In the genomic region with DNA sequence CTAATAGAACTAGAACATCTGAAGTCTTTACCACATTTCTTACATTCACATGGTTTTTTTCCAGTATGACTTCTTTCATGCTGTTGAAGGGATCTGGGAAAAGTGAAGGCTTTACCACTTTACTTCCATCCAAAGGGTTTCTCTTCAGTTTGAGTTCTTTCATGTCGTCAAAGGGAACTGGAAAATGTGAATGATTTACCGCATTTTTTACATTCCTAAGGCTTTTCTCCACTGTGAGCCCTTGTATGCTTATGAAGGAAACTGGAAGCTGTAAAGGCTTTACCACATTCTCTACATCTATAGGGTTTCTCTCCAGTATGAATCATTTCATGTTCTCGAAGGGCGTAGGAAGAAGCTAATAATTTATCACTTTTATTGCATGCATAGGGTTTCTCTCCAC, we compare ENCODE assay signal across 14 cellular contexts. TPM values are rescaled to one million over a fixed set of nuclear protein-coding genes. Genes with fewer than 3 reads are reported as not detected.
DNase-seq lines count a peak whose midpoint lies in the region; ATAC-seq, FAIRE-seq and TF ChIP-seq lines count a peak whose summit lies in the region.
"Had no signal": no experiment of that assay in that cellular context is flagged by ENCODE, and none has a peak within 500 bp of the region (broad histone marks: within the 10 kb centered on the region; RNA-seq: fewer than 3 reads in every experiment).

No MANE protein-coding gene starts in this region.

- POLR2A ChIA-PET in A549 (lab: Yijun Ruan, JAX) = no interaction called here

- 12% methylated on average over 4 of the region's 4 CpGs for WGBS in A549 (ENCODE audit: missing lambda C conversion rate)

- peak overlapping the region; percentile 60; the same call in 1 of the 2 replicates for H3K27ac Mint-ChIP-seq in HFFc6
- H3K27ac Mint-ChIP-seq in immature natural killer cell = no peak overlapping the region
- H3K27ac Mint-ChIP-seq: activated T-helper 2 cell treated with anti-CD3 and anti-CD28 coated beads, Interferon-gamma antibody, Interleukin-2, Interleukin-4, amounts not matched to agents 10 μg/mL and 5 μg/mL and 100 μg/mL, durations not matched to agents 14 hours and 24 hours and 36 hours had no signal

- H3K36me3 ChIP-seq in kidney (ENCODE audit: control insufficient read depth in 1 of 2, insufficient read depth in 2 of 2, low read length in 2 of 2) = peaks cover 9 to 30% of the 10 kb centered on the region in 2 donors

- H3K27ac ChIP-seq in A549 (peak overlapping the region; percentile 3 to 52; a peak in 2 of 6 replicates), kidney (ENCODE audit: low read depth in 2 of 2, low read length in 2 of 2) (no peak overlapping the region)
- H3K27ac ChIP-seq: transverse colon had no signal

- H3K4me1 Mint-ChIP-seq in HFFc6 (ENCODE audit: low read depth) (peaks cover 16% of the 10 kb centered on the region), immature natural killer cell (no peaks in the 10 kb centered on the region)
- H3K4me1 Mint-ChIP-seq: central memory CD8-positive, alpha-beta T cell had no signal

- TF ChIP-seq CTCF in A549 (IDR thresholded peaks at IDR 0.05) (no peak), HFFc6 (IDR thresholded peaks at IDR 0.05) (no peak), cardiac fibroblast (IDR thresholded peaks at IDR 0.05; ENCODE audit: low read depth, low read length) (no peak), kidney (IDR thresholded peaks at IDR 0.05; ENCODE audit: borderline replicate concordance, extremely low read depth, insufficient read depth) (no peak)

- H3K9me3 Mint-ChIP-seq in HFFc6 (no peaks in the 10 kb centered on the region), immature natural killer cell (no peaks in the 10 kb centered on the region)
- H3K9me3 Mint-ChIP-seq: activated T-helper 2 cell treated with anti-CD3 and anti-CD28 coated beads, Interferon-gamma antibody, Interleukin-2, Interleukin-4, amounts not matched to agents 10 μg/mL and 5 μg/mL and 100 μg/mL, durations not matched to agents 14 hours and 24 hours and 36 hours; central memory CD8-positive, alpha-beta T cell had no signal

- DNase-seq in A549 (ENCODE audit: low read depth in 1 of 2, low spot score in 1 of 2) (peak; percentile 14 to 62), HFFc6 (peak; percentile 48), cardiac fibroblast (ENCODE audit: low read depth in 2 of 2) (peak; percentile 57 to 61), kidney (no peak), DMS53 (lab: John Stamatoyannopoulos, UW) (no peak), NCI-H187 treated with DMSO at 0.1 percent for 48 hours (lab: John Stamatoyannopoulos, UW) (no peak), immature natural killer cell (no peak), NCI-H1694 treated with DMSO at 0.1 percent for 48 hours (lab: John Stamatoyannopoulos, UW) (no peak)
- DNase-seq: activated CD4-positive, alpha-beta T cell treated with anti-CD3 and anti-CD28 coated beads for 48 hours; DND-41; NCI-H187; transverse colon had no signal

- CTCF ChIA-PET in A549 (lab: Yijun Ruan, JAX) = no interaction called here

- H3K4me3 Mint-ChIP-seq in HFFc6 (0 out of 2 replicates have a peak overlapping the region, but pooled peaks have one; percentile 15), immature natural killer cell (no peak overlapping the region)
- H3K4me3 Mint-ChIP-seq: central memory CD8-positive, alpha-beta T cell had no signal

- TF ChIP-seq POLR2A in A549 (IDR thresholded peaks at IDR 0.05; ENCODE audit: low read length) = no peak

- H3K9me3 ChIP-seq in A549 (no peaks in the 10 kb centered on the region), kidney (ENCODE audit: control insufficient read depth in 1 of 2, low read length in 2 of 2) (no peaks in the 10 kb centered on the region)
- H3K9me3 ChIP-seq: transverse colon had no signal

- H3K4me1 ChIP-seq in A549 (peaks cover 20% of the 10 kb centered on the region), kidney (ENCODE audit: control insufficient read depth in 1 of 2, insufficient read depth in 1 of 2, low read depth in 1 of 2, low read length in 2 of 2) (peaks cover 0 to 5% of the 10 kb centered on the region in 2 donors)
- H3K4me1 ChIP-seq: transverse colon had no signal

- H3K4me2 ChIP-seq in A549 = peak overlapping the region; percentile 58

- H3K9ac ChIP-seq in kidney (ENCODE audit: low read length in 2 of 2) = no peak overlapping the region

- TF ChIP-seq RAD21 in A549 (conservative IDR thresholded peaks at IDR 0.05 in 1 of 2, IDR thresholded peaks at IDR 0.05 in 1 of 2) = no peak

- H3K27me3 Mint-ChIP-seq in HFFc6 (ENCODE audit: insufficient read depth) (no peaks in the 10 kb centered on the region; the same call in 1 of the 2 replicates), immature natural killer cell (ENCODE audit: low read depth in 3 of 3) (no peaks in the 10 kb centered on the region)
- H3K27me3 Mint-ChIP-seq: central memory CD8-positive, alpha-beta T cell had no signal

- peak; percentile 28 for FAIRE-seq in A549 (lab: Jason Lieb, UNC)
- peak; percentile 70 for FAIRE-seq in kidney (lab: Jason Lieb, UNC)

- H3K36me3 Mint-ChIP-seq in HFFc6 (ENCODE audit: low read depth) (peaks cover 46% of the 10 kb centered on the region), immature natural killer cell (peaks cover 28 to 31% (median 29%) of the 10 kb centered on the region in 3 donors)

- no peak for TF ChIP-seq EP300 in A549 (IDR thresholded peaks at IDR 0.05)

- intact Hi-C loops in kidney (cut with DNase I) = no loop called here

- H3K4me3 ChIP-seq in A549 = no peak overlapping the region
- H3K4me3 ChIP-seq in cardiac fibroblast (replicated peaks in 1 of 2; ENCODE audit: low read depth in 2 of 2, low read length in 2 of 2) = no peak overlapping the region
- H3K4me3 ChIP-seq in kidney (ENCODE audit: low read length in 2 of 2) = no peak overlapping the region
- H3K4me3 ChIP-seq: transverse colon had no signal

- peak; percentile 73 to 91; a peak in 4 of 6 replicates for ATAC-seq in A549

TF ChIP-seq in A549, 52 proteins besides CTCF, POLR2A, EP300 and RAD21:
- TF ChIP-seq, protein P1, sequence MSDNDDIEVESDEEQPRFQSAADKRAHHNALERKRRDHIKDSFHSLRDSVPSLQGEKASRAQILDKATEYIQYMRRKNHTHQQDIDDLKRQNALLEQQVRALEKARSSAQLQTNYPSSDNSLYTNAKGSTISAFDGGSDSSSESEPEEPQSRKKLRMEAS (IDR thresholded peaks at IDR 0.05) = 0 out of 2 replicates have a peak, but pooled peaks have one; percentile 13
- TF ChIP-seq FOSB (CRISPR knock-in tag; IDR thresholded peaks at IDR 0.05) (no peak), ESRRA (IDR thresholded peaks at IDR 0.05; ENCODE audit: borderline replicate concordance, low read length) (no peak), HOXB13 (CRISPR knock-in tag; IDR thresholded peaks at IDR 0.05; ENCODE audit: low read depth) (no peak), HOXB5 (CRISPR knock-in tag; IDR thresholded peaks at IDR 0.05) (no peak), CHD2 (IDR thresholded peaks at IDR 0.05; ENCODE audit: low read length, partially characterized antibody) (no peak)
- TF ChIP-seq, protein P2, sequence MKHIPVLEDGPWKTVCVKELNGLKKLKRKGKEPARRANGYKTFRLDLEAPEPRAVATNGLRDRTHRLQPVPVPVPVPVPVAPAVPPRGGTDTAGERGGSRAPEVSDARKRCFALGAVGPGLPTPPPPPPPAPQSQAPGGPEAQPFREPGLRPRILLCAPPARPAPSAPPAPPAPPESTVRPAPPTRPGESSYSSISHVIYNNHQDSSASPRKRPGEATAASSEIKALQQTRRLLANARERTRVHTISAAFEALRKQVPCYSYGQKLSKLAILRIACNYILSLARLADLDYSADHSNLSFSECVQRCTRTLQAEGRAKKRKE (CRISPR knock-in tag; IDR thresholded peaks at IDR 0.05; ENCODE audit: low read depth) = no peak
- TF ChIP-seq, protein P3, sequence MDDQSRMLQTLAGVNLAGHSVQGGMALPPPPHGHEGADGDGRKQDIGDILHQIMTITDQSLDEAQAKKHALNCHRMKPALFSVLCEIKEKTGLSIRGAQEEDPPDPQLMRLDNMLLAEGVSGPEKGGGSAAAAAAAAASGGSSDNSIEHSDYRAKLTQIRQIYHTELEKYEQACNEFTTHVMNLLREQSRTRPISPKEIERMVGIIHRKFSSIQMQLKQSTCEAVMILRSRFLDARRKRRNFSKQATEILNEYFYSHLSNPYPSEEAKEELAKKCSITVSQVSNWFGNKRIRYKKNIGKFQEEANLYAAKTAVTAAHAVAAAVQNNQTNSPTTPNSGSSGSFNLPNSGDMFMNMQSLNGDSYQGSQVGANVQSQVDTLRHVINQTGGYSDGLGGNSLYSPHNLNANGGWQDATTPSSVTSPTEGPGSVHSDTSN (IDR thresholded peaks at IDR 0.05) = no peak
- TF ChIP-seq, protein P4, sequence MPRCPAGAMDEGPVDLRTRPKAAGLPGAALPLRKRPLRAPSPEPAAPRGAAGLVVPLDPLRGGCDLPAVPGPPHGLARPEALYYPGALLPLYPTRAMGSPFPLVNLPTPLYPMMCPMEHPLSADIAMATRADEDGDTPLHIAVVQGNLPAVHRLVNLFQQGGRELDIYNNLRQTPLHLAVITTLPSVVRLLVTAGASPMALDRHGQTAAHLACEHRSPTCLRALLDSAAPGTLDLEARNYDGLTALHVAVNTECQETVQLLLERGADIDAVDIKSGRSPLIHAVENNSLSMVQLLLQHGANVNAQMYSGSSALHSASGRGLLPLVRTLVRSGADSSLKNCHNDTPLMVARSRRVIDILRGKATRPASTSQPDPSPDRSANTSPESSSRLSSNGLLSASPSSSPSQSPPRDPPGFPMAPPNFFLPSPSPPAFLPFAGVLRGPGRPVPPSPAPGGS (IDR thresholded peaks at IDR 0.05) = no peak
TF ChIP-seq in A549: peak in this region for 1.

RNA-seq across cellular contexts. Expression of a gene that starts 46.7 kb away (rescaled TPM):
- polyA plus RNA-seq in A549 (2011; rRNA removed) (11.4 and 11.9 TPM in 2 replicates), A549 (2017; fragmentation: RNase III; extraction: RNeasy Plus Mini Kit Qiagen cat#74134 plus additional on column Dnase treatment) (3.8 to 5.4 TPM (median 4.2 TPM) in 3 replicates), kidney (ENCODE audit: insufficient read depth, low read depth, low replicate concordance) (6.5 TPM), immature natural killer cell (1 to 10 TPM; 2.1 to 6.8 (median 6.4) TPM)
- 2.4 and 2.6 TPM in 2 replicates for polyA plus RNA-seq in A549 (2012; cell fraction: cytosol; rRNA removed)
- polyA plus RNA-seq in A549 (2012; cell fraction: nucleus; rRNA removed) = 1.7 and 2.3 TPM in 2 replicates
- 22.6 and 27.8 TPM in 2 replicates for polyA minus RNA-seq in A549 (2011; rRNA and poly(A)+ RNA removed)
- 10 to 100 TPM; 17.7 to 29.2 (median 23.8) TPM for total RNA-seq in HFFc6 (2021; fragmentation: NEBNext Ultra II Directional; extraction: Animal tissue kit (Norgen Biotek cat#: 25700))
- total RNA-seq in kidney = 39.3 TPM

Comparison
In these comparisons a context has a peak if more than half of its experiments do, and no peak if none do; other contexts are left out.
1. DNase-seq: peak in A549 (2 of 2), HFFc6 (single experiment) and cardiac fibroblast (2 of 2); none in kidney (single experiment), DMS53 (single experiment), NCI-H187 treated with DMSO at 0.1 percent for 48 hours (single experiment), immature natural killer cell (0 of 3) and NCI-H1694 treated with DMSO at 0.1 percent for 48 hours (single experiment).
2. H3K27ac ChIP-seq: peak in A549 (2 of 2); none in kidney (0 of 2).